20 cellular contexts compared by ENCODE assay signal in the genomic region with DNA sequence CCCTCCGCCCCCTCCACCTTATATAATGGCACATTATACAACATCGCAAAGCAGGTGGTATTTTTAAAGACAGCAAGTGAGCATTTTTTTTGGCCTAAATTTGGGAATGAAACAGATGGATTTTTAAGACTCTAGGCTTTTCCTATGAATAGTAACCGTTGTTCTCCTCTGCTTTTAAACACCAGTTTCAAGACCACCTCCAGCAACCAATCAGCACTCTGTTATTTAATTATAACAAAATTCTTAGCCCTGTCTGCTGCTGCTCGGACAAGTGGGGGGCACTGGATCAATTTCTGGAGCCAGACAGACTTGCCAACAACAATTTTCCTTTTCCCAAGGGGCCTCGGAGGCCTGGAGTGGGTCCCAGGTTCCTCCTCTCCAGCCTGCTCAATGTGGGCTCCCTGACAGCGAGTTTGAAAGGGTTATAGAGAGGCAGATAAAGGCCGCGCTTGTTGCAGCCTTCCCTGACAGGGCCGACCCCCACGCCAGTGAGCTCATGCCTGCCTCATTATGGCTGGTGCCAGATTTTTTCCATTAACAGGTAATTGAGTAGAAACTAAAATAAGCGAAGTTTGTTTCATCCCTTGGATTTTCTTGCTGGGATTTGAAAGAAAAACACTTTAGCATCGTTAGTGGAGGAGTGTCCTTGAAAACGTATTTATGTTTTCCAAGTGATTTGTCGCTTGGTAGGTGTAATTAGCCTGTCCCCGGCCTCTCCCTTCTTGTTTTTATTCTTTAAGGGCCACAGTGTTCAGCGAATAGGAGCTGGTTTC.
DNase-seq lines count a peak whose midpoint lies in the region; ATAC-seq, FAIRE-seq and TF ChIP-seq lines count a peak whose summit lies in the region.
"Had no signal": no experiment of that assay in that cellular context is flagged by ENCODE, and none has a peak within 500 bp of the region (broad histone marks: within the 10 kb centered on the region; RNA-seq: fewer than 3 reads in every experiment).

No MANE protein-coding gene starts in this region.

- H3K79me1 ChIP-seq in neuronal stem cell (ENCODE audit: low read depth, low read length), result no peaks in the 10 kb centered on the region

- no peak overlapping the region for H2AK5ac ChIP-seq in neuronal stem cell (ENCODE audit: low read depth, low read length)

- no peaks in the 10 kb centered on the region for H3K79me2 ChIP-seq in GM23338 (replicated peaks; ENCODE audit: insufficient read depth)

- no peak overlapping the region for H3K14ac ChIP-seq in neuronal stem cell (ENCODE audit: low read length)

- H3K4me1 ChIP-seq in GM23338 (ENCODE audit: insufficient read depth) (peaks cover 27% of the 10 kb centered on the region), heart left ventricle (peaks cover 0 to 22% (median 1%) of the 10 kb centered on the region in 12 donors), neuronal stem cell (ENCODE audit: control insufficient read depth in 2 of 2, insufficient read depth in 1 of 2, low read depth in 1 of 2, low read length in 2 of 2) (peaks cover 14 to 16% of the 10 kb centered on the region in 2 donors)
- H3K4me1 ChIP-seq: psoas muscle had no signal

- WGBS in heart left ventricle, 4 donors, result 58 to 73% (median 67%) methylated on average over 15 to 16 of the region's 16 CpGs
- WGBS in neuronal stem cell (ENCODE audit: extremely low coverage in 2 of 2, insufficient read length in 2 of 2, insufficient replicate concordance in 1 of 2), 2 donors, result no CpG with 5 or more reads among the region's 16 CpGs

- no peak overlapping the region for H2BK120ac ChIP-seq in neuronal stem cell (ENCODE audit: low read depth, low read length)

- no peak overlapping the region for H2BK15ac ChIP-seq in neuronal stem cell (ENCODE audit: low read length)

- H2AFZ ChIP-seq in GM23338, result no peak overlapping the region
- H2AFZ ChIP-seq in neuronal stem cell (ENCODE audit: low read length), result peak overlapping the region; percentile 55
- H2AFZ ChIP-seq: PC-9 had no signal

- no peak overlapping the region for H3K4me3 ChIP-seq in GM23338
- no peak overlapping the region for H3K4me3 ChIP-seq in heart left ventricle
- no peak overlapping the region for H3K4me3 ChIP-seq in neuronal stem cell (ENCODE audit: low read length in 2 of 2)
- H3K4me3 ChIP-seq: PC-9, psoas muscle had no signal

- H3K27me3 ChIP-seq in GM23338 (ENCODE audit: insufficient read depth) (no peaks in the 10 kb centered on the region), heart left ventricle (no peaks in the 10 kb centered on the region), neuronal stem cell (ENCODE audit: control insufficient read depth in 3 of 3, insufficient read depth in 3 of 3, low read depth in 1 of 3, low read length in 3 of 3) (no peaks in the 10 kb centered on the region)

- H4K91ac ChIP-seq in neuronal stem cell (ENCODE audit: low read depth, low read length, poor library complexity), result no peak overlapping the region

- no peaks in the 10 kb centered on the region for H3K36me3 Mint-ChIP-seq in GM23338 (ENCODE audit: low read depth)
- H3K36me3 Mint-ChIP-seq: activated CD4-positive, alpha-beta memory T cell treated with anti-CD3 and anti-CD28 coated beads for 36 hours; activated naive CD8-positive, alpha-beta T cell treated with anti-CD3 and anti-CD28 coated beads, Interleukin-2, amount 10 ng/mL, durations not matched to agents 7 days and 5 days had no signal

- no peak for TF ChIP-seq POLR2A in heart left ventricle (IDR thresholded peaks at IDR 0.05)
- TF ChIP-seq POLR2A in GM12892 (IDR thresholded peaks at IDR 0.05; ENCODE audit: low read depth, low read length), result no peak

- H3K27me3 Mint-ChIP-seq in GM23338 (ENCODE audit: insufficient read depth, low read depth, poor library complexity), result peaks cover 5% of the 10 kb centered on the region
- H3K27me3 Mint-ChIP-seq: activated CD4-positive, alpha-beta memory T cell treated with anti-CD3 and anti-CD28 coated beads for 36 hours had no signal

- H3K9me3 ChIP-seq in heart left ventricle, result no peaks in the 10 kb centered on the region
- no peaks in the 10 kb centered on the region for H3K9me3 ChIP-seq in neuronal stem cell (replicated peaks in 1 of 2; ENCODE audit: control insufficient read depth in 2 of 2, insufficient read depth in 1 of 2, low read depth in 1 of 2, low read length in 2 of 2)
- H3K9me3 ChIP-seq: Caco-2, psoas muscle had no signal

- no peak overlapping the region for H3K4me3 Mint-ChIP-seq in GM23338
- H3K4me3 Mint-ChIP-seq: activated CD4-positive, alpha-beta memory T cell treated with anti-CD3 and anti-CD28 coated beads for 36 hours; activated naive CD8-positive, alpha-beta T cell treated with anti-CD3 and anti-CD28 coated beads, Interleukin-2, amount 10 ng/mL, durations not matched to agents 7 days and 5 days; activated T-cell treated with anti-CD3 and anti-CD28 coated beads, Interleukin-2, amount 50 U/mL, for 4 hours had no signal

- peaks cover 41% of the 10 kb centered on the region for H3K4me1 Mint-ChIP-seq in GM23338
- H3K4me1 Mint-ChIP-seq: activated naive CD8-positive, alpha-beta T cell treated with anti-CD3 and anti-CD28 coated beads, Interleukin-2, amount 10 ng/mL, durations not matched to agents 7 days and 5 days had no signal

- no peaks in the 10 kb centered on the region for H4K20me1 ChIP-seq in GM23338 (replicated peaks; ENCODE audit: insufficient read depth)

- H4K8ac ChIP-seq in neuronal stem cell (ENCODE audit: low read depth, low read length), result no peak overlapping the region

- 0 out of 2 replicates have a peak overlapping the region, but pooled peaks have one; percentile 15 for H3K4me2 ChIP-seq in GM23338
- H3K4me2 ChIP-seq in neuronal stem cell (ENCODE audit: insufficient read depth, low read length, poor library complexity, severe bottlenecking), result no peak overlapping the region
- H3K4me2 ChIP-seq: KMS-11, PC-9 had no signal

- H3K23ac ChIP-seq in neuronal stem cell (ENCODE audit: low read depth, low read length, poor library complexity), result no peak overlapping the region

- no peaks in the 10 kb centered on the region for H3K9me3 Mint-ChIP-seq in GM23338
- H3K9me3 Mint-ChIP-seq: activated CD4-positive, alpha-beta memory T cell treated with anti-CD3 and anti-CD28 coated beads for 36 hours; activated naive CD8-positive, alpha-beta T cell treated with anti-CD3 and anti-CD28 coated beads, Interleukin-2, amount 10 ng/mL, durations not matched to agents 7 days and 5 days; activated T-cell treated with anti-CD3 and anti-CD28 coated beads, Interleukin-2, amount 50 U/mL, for 4 hours had no signal

- H3K18ac ChIP-seq in neuronal stem cell (ENCODE audit: low read length), result no peak overlapping the region

- peak; percentile 54 for ATAC-seq in GM23338
- peak; percentile 26 to 77 (median 58) for ATAC-seq in heart left ventricle
- no peak for ATAC-seq in GM19455 (IDR thresholded peaks at IDR 0.05; ENCODE audit: unreplicated experiment)
- ATAC-seq: activated T-cell treated with anti-CD3 and anti-CD28 coated beads, Interleukin-2, amount 50 U/mL, for 4 hours; psoas muscle; SK-N-SH treated with all-trans-retinoic acid at 6 μM for 48 hours had no signal

- no peak overlapping the region for H2BK5ac ChIP-seq in neuronal stem cell (ENCODE audit: low read length)

- DNase-seq in GM23338 (ENCODE audit: low spot score), result no peak
- DNase-seq in SK-N-DZ (ENCODE audit: low spot score), result peak; percentile 46
- DNase-seq in heart left ventricle, result peak in 4 of 5 donors; percentile 42 to 59 (median 56)
- DNase-seq in neuronal stem cell (ENCODE audit: low spot score), result no peak
- no peak for DNase-seq in NCI-H345 (lab: John Stamatoyannopoulos, UW)
- DNase-seq in GM12892 (ENCODE audit: insufficient read length), result no peak
- DNase-seq in HuH-7.5 (ENCODE audit: low spot score), result no peak
- DNase-seq: activated CD4-positive, alpha-beta memory T cell treated with anti-CD3 and anti-CD28 coated beads for 36 hours; activated naive CD8-positive, alpha-beta T cell treated with anti-CD3 and anti-CD28 coated beads, Interleukin-2, amount 10 ng/mL, durations not matched to agents 7 days and 5 days; activated T-cell treated with anti-CD3 and anti-CD28 coated beads, Interleukin-2, amount 50 U/mL, for 4 hours; Caco-2; GF-D8; NCI-H1436 treated with DMSO at 0.1 percent for 48 hours; PC-9; psoas muscle had no signal

- no peak overlapping the region for H3K27ac Mint-ChIP-seq in GM23338
- H3K27ac Mint-ChIP-seq: activated CD4-positive, alpha-beta memory T cell treated with anti-CD3 and anti-CD28 coated beads for 36 hours; activated naive CD8-positive, alpha-beta T cell treated with anti-CD3 and anti-CD28 coated beads, Interleukin-2, amount 10 ng/mL, durations not matched to agents 7 days and 5 days had no signal

- no peak overlapping the region for H2BK12ac ChIP-seq in neuronal stem cell (ENCODE audit: low read length)

- H3K4ac ChIP-seq in neuronal stem cell (ENCODE audit: low read length), result no peak overlapping the region

- H3K27ac ChIP-seq in GM23338 (ENCODE audit: low read depth) (0 out of 2 replicates have a peak overlapping the region, but pooled peaks have one; percentile 4), heart left ventricle (peak overlapping the region in 8 of 12 donors; percentile 8 to 78 (median 61)), neuronal stem cell (replicated peaks; ENCODE audit: low read length) (peak overlapping the region; percentile 16)
- H3K27ac ChIP-seq: HL-60, KMS-11, PC-9, psoas muscle had no signal

- FAIRE-seq in GM12892 (lab: Jason Lieb, UNC), result no peak
- FAIRE-seq: TTC549 had no signal

- no peak for TF ChIP-seq CTCF in GM23338 (conservative IDR thresholded peaks at IDR 0.05; ENCODE audit: low read depth in 2 of 2)
- no peak for TF ChIP-seq CTCF in heart left ventricle (IDR thresholded peaks at IDR 0.05)

- no peaks in the 10 kb centered on the region for H3F3A ChIP-seq in GM23338 (replicated peaks; ENCODE audit: low read depth)

- H3K9me2 ChIP-seq in GM23338 (ENCODE audit: insufficient read depth), result 0 out of 2 replicates have a peak, but pooled peaks cover 4% of the 10 kb centered on the region

- H3K9ac ChIP-seq in neuronal stem cell (ENCODE audit: low read depth, low read length, poor library complexity), result no peak overlapping the region
- H3K9ac ChIP-seq: KMS-11 had no signal

- intact Hi-C loops in heart left ventricle (cut with DNase I), result no loop called here

- H3K36me3 ChIP-seq in GM23338 (ENCODE audit: insufficient read depth) (no peaks in the 10 kb centered on the region), heart left ventricle (no peaks in the 10 kb centered on the region), neuronal stem cell (replicated peaks in 1 of 2; ENCODE audit: control insufficient read depth in 2 of 2, insufficient read depth in 2 of 2, low read length in 2 of 2) (no peaks in the 10 kb centered on the region)

TF ChIP-seq in GM23338, 12 proteins besides CTCF, POLR2A, EP300 and RAD21 (continues in another document):
- TF ChIP-seq EZH2 (IDR thresholded peaks at IDR 0.05; ENCODE audit: low read depth, unreplicated experiment), result no peak

Comparison
In these comparisons a context has a peak if more than half of its experiments do, and no peak if none do; other contexts are left out.
1. DNase-seq: peak in SK-N-DZ (single experiment) and heart left ventricle (4 of 5); none in GM23338 (single experiment), neuronal stem cell (single experiment), NCI-H345 (single experiment), GM12892 (single experiment) and HuH-7.5 (single experiment).
2. H3K27ac ChIP-seq: peak in every context shown above with its lines; median percentile 61 in heart left ventricle; 16 in neuronal stem cell; 4 in GM23338.